Comparison of ENCODE assay signal across 8 cellular contexts in the genomic region with DNA sequence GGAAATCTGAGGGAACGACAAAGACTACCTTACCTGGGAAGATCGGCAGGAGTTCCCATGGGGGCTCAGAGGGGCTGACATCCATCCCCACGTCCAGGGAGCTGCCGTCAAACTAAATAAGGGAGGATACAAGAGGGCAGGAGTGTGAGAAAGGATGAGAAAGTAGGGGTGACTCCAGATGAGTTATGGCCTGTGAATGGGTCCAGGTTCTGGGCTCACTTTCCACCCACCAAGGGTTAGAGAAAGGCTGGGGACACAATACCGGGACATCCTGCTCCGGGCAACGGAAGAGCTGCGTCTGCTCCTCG. TPM values are rescaled to one million over a fixed set of nuclear protein-coding genes. Genes with fewer than 3 reads are reported as not detected.
A peak's percentile ranks its signal among the peaks of the same experiment; 100 is the strongest.
DNase-seq lines count a peak whose midpoint lies in the region; ATAC-seq and TF ChIP-seq lines count a peak whose summit lies in the region.

No MANE protein-coding gene starts in this region.

- no peaks in the 10 kb centered on the region for H3K9me3 ChIP-seq in skeletal muscle satellite cell (replicated peaks; ENCODE audit: low read length)

- no peaks in the 10 kb centered on the region for H3K9me3 Mint-ChIP-seq in WTC11
- peaks cover 12% of the 10 kb centered on the region for H3K9me3 Mint-ChIP-seq in glutamatergic neuron (ENCODE audit: unreplicated experiment)

- TF ChIP-seq CTCF in WTC11 (IDR thresholded peaks at IDR 0.05), result no peak
- no peak for TF ChIP-seq CTCF in glutamatergic neuron (IDR thresholded peaks at IDR 0.05; ENCODE audit: partially characterized antibody, unreplicated experiment)

- no peak for DNase-seq in H7
- DNase-seq in WTC11 (ENCODE audit: low spot score), result no peak
- DNase-seq in glutamatergic neuron, result no peak
- DNase-seq in SIG-M5 (lab: John Stamatoyannopoulos, UW), result no peak
- no peak for DNase-seq in retina
- DNase-seq in kidney tubule cell (ENCODE audit: low spot score), result no peak

- peak overlapping the region; percentile 98 for H3K9ac ChIP-seq in skeletal muscle satellite cell (ENCODE audit: low read depth, low read length)

- peak overlapping the region; percentile 97 for H3K4me2 ChIP-seq in skeletal muscle satellite cell (ENCODE audit: low read length)

- CTCF ChIA-PET in WTC11 (lab: Charles Lee), result interaction anchor here (1.0 to 6.1 kb wide), 4 partner anchors 9 to 39 kb away, joined by 3 to 63 read pairs (median 16); a partner anchor contains a TSS

- ATAC-seq in WTC11 (no peak), GM18498 (IDR thresholded peaks at IDR 0.05; ENCODE audit: unreplicated experiment) (no peak)

- peak overlapping the region; percentile 92 for H3K4me3 ChIP-seq in H7 (ENCODE audit: insufficient read depth, low read depth, low read length)
- peak overlapping the region; percentile 98 for H3K4me3 ChIP-seq in skeletal muscle satellite cell (ENCODE audit: low read length)

- H3K36me3 Mint-ChIP-seq in WTC11 (peaks cover 20% of the 10 kb centered on the region), glutamatergic neuron (ENCODE audit: unreplicated experiment) (peaks cover 6% of the 10 kb centered on the region)

- H3K4me3 Mint-ChIP-seq in WTC11 (peak overlapping the region; percentile 99), glutamatergic neuron (ENCODE audit: unreplicated experiment) (peak overlapping the region; percentile 98)

- H3K36me3 ChIP-seq in H7 (replicated peaks; ENCODE audit: control insufficient read depth, insufficient read depth, low read length), result peaks cover 3% of the 10 kb centered on the region
- H3K36me3 ChIP-seq in skeletal muscle satellite cell (ENCODE audit: insufficient read depth, low read length), result peaks cover 23% of the 10 kb centered on the region

- no peaks in the 10 kb centered on the region for H3K27me3 ChIP-seq in H7 (ENCODE audit: control insufficient read depth, insufficient read depth, low read length)
- no peaks in the 10 kb centered on the region for H3K27me3 ChIP-seq in skeletal muscle satellite cell (ENCODE audit: control insufficient read depth, insufficient read depth, low read length)

- H3K27me3 Mint-ChIP-seq in WTC11 (ENCODE audit: low read depth), result no peaks in the 10 kb centered on the region
- peaks cover 17% of the 10 kb centered on the region for H3K27me3 Mint-ChIP-seq in glutamatergic neuron (ENCODE audit: unreplicated experiment)

- POLR2A ChIA-PET in WTC11 (lab: Charles Lee), result interaction anchor here (1.0 kb wide), 2 partner anchors 26 to 63 kb away, joined by 3 to 7 read pairs; a partner anchor contains a TSS

- H3K4me1 Mint-ChIP-seq in WTC11 (peaks cover 23% of the 10 kb centered on the region), glutamatergic neuron (ENCODE audit: low read depth, unreplicated experiment) (peaks cover 15% of the 10 kb centered on the region)

- H3K4me1 ChIP-seq in skeletal muscle satellite cell (ENCODE audit: control insufficient read depth, insufficient read depth, low read length), result peaks cover 24% of the 10 kb centered on the region

- H3K27ac Mint-ChIP-seq in WTC11, result peak overlapping the region; percentile 99
- H3K27ac Mint-ChIP-seq in glutamatergic neuron (ENCODE audit: unreplicated experiment), result peak overlapping the region; percentile 83

TF ChIP-seq in WTC11, 78 proteins besides CTCF, POLR2A, EP300 and RAD21:
- TF ChIP-seq CREB1 (CRISPR knock-in tag; IDR thresholded peaks at IDR 0.05) (no peak), JUN (CRISPR knock-in tag; IDR thresholded peaks at IDR 0.05) (no peak), TCF7 (CRISPR knock-in tag; IDR thresholded peaks at IDR 0.05; ENCODE audit: low read depth) (no peak), FOXJ3 (CRISPR knock-in tag; IDR thresholded peaks at IDR 0.05; ENCODE audit: borderline replicate concordance) (no peak), ESRRA (CRISPR knock-in tag; IDR thresholded peaks at IDR 0.05; ENCODE audit: borderline replicate concordance) (no peak)
- TF ChIP-seq, protein P1, sequence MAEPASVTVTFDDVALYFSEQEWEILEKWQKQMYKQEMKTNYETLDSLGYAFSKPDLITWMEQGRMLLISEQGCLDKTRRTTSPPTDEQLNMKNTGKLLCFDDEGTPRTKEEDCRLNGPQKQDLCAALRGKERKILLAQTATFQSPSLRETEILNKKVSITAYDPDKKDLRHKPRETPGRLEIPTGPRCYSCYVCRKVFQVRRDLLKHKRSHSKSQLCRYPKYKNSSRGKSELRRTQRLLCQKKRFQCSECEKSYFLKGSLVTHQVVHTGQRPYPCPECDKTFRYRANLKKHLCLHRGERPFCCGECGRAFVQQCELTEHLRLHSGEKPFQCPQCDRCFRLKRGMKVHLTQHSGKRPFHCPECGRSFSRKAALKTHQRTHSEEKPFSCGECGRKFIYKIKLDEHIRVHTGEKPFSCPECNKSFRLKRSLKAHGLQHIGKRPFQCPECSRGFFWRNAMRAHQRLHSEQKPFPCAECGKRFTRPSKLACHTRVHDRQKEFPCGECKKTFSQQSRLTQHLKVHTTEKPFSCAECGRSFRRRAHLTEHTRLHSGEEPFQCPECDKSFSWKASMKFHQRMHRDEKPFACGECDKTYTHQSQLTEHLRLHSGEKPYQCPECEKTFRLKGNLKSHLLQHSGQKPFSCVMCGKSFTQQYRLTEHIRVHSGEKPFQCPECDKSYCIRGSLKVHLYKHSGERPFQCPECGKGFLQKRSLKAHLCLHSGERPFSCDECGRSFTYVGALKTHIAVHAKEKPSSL (CRISPR knock-in tag; conservative IDR thresholded peaks at IDR 0.05), result no peak
- TF ChIP-seq, protein P2, sequence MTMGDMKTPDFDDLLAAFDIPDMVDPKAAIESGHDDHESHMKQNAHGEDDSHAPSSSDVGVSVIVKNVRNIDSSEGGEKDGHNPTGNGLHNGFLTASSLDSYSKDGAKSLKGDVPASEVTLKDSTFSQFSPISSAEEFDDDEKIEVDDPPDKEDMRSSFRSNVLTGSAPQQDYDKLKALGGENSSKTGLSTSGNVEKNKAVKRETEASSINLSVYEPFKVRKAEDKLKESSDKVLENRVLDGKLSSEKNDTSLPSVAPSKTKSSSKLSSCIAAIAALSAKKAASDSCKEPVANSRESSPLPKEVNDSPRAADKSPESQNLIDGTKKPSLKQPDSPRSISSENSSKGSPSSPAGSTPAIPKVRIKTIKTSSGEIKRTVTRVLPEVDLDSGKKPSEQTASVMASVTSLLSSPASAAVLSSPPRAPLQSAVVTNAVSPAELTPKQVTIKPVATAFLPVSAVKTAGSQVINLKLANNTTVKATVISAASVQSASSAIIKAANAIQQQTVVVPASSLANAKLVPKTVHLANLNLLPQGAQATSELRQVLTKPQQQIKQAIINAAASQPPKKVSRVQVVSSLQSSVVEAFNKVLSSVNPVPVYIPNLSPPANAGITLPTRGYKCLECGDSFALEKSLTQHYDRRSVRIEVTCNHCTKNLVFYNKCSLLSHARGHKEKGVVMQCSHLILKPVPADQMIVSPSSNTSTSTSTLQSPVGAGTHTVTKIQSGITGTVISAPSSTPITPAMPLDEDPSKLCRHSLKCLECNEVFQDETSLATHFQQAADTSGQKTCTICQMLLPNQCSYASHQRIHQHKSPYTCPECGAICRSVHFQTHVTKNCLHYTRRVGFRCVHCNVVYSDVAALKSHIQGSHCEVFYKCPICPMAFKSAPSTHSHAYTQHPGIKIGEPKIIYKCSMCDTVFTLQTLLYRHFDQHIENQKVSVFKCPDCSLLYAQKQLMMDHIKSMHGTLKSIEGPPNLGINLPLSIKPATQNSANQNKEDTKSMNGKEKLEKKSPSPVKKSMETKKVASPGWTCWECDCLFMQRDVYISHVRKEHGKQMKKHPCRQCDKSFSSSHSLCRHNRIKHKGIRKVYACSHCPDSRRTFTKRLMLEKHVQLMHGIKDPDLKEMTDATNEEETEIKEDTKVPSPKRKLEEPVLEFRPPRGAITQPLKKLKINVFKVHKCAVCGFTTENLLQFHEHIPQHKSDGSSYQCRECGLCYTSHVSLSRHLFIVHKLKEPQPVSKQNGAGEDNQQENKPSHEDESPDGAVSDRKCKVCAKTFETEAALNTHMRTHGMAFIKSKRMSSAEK (CRISPR knock-in tag; IDR thresholded peaks at IDR 0.05; ENCODE audit: borderline replicate concordance), result no peak
TF ChIP-seq in WTC11: peak in this region for 0.

RNA-seq across cellular contexts. Expression of a gene that starts 0.7 kb away (rescaled TPM):
- total RNA-seq in H7 (2014; rRNA removed; shearing (Covaris generic)), result 25.1 and 26.2 TPM in 2 replicates
- 46.1 to 49.1 TPM (median 47.5 TPM) in 3 replicates for total RNA-seq in WTC11 (2021)
- total RNA-seq in glutamatergic neuron (ENCODE audit: unreplicated experiment), result 79.5 TPM
- total RNA-seq in skeletal muscle satellite cell (2012; rRNA removed), result 12.2 and 14.7 TPM in 2 replicates

RNA-seq across cellular contexts. Expression of a gene that starts 2.7 kb away (rescaled TPM):
- 12.5 and 12.8 TPM in 2 replicates for total RNA-seq in H7 (2014; rRNA removed; shearing (Covaris generic))
- total RNA-seq in WTC11 (2021), result 8.2 to 9.0 TPM (median 8.4 TPM) in 3 replicates
- total RNA-seq in glutamatergic neuron (ENCODE audit: unreplicated experiment), result 4.7 TPM
- total RNA-seq in skeletal muscle satellite cell (2012; rRNA removed), result 5.8 and 6.3 TPM in 2 replicates

RNA-seq across cellular contexts. Expression of a gene that starts 18.2 kb away (rescaled TPM):
- total RNA-seq in H7 (2014; rRNA removed; shearing (Covaris generic)), result 2.7 and 4.4 TPM in 2 replicates
- 6.4 to 10.9 TPM (median 9.0 TPM) in 3 replicates for total RNA-seq in WTC11 (2021)
- total RNA-seq in glutamatergic neuron (ENCODE audit: unreplicated experiment), result 6.0 TPM
- 48.9 and 64.2 TPM in 2 replicates for total RNA-seq in skeletal muscle satellite cell (2012; rRNA removed)

RNA-seq across cellular contexts. Expression of a gene that starts 24.4 kb away (rescaled TPM):
- total RNA-seq in H7 (2014; rRNA removed; shearing (Covaris generic)), result 0.14 TPM in 1 of 2 replicates, not detected in the other
- total RNA-seq in WTC11 (2021) (1.4 to 2.2 TPM (median 1.6 TPM) in 3 replicates), glutamatergic neuron (ENCODE audit: unreplicated experiment) (5.1 TPM)
- under 0.01 TPM in 2 replicates for total RNA-seq in skeletal muscle satellite cell (2012; rRNA removed)

RNA-seq across cellular contexts. Expression of a gene that starts 26.6 kb away (rescaled TPM):
- total RNA-seq in H7 (2014; rRNA removed; shearing (Covaris generic)), result 24.7 and 25.5 TPM in 2 replicates
- total RNA-seq in WTC11 (2021), result 30.0 to 33.8 TPM (median 31.6 TPM) in 3 replicates
- total RNA-seq in glutamatergic neuron (ENCODE audit: unreplicated experiment), result 55.1 TPM
- total RNA-seq in skeletal muscle satellite cell (2012; rRNA removed), result 10.5 and 15.0 TPM in 2 replicates
